In genomic region chr2:128736689-128737545, GRCh38 we compare ENCODE assay signal across 8 cellular contexts.
DNase-seq lines count a peak whose midpoint lies in the region; ATAC-seq, FAIRE-seq and TF ChIP-seq lines count a peak whose summit lies in the region.

No MANE protein-coding gene starts in this region.

- no peak overlapping the region for H3K23ac ChIP-seq in trophoblast cell (ENCODE audit: low read length)

- H3K4me1 ChIP-seq in trophoblast cell (ENCODE audit: control insufficient read depth in 1 of 2, insufficient read depth in 2 of 2, low read length in 2 of 2) (peaks cover 7 to 10% of the 10 kb centered on the region in 2 experiments), upper lobe of right lung (peaks cover 34% of the 10 kb centered on the region)

- peak overlapping the region; percentile 6 for H4K8ac ChIP-seq in trophoblast cell (ENCODE audit: low read depth, low read length)

- no peaks in the 10 kb centered on the region for H3K9me3 Mint-ChIP-seq in activated naive CD8-positive, alpha-beta T cell (ENCODE audit: low read depth)

- peaks cover 6% of the 10 kb centered on the region for H3K4me1 Mint-ChIP-seq in activated naive CD8-positive, alpha-beta T cell (ENCODE audit: low read depth)

- no peak overlapping the region for H3K27ac Mint-ChIP-seq in activated naive CD8-positive, alpha-beta T cell

- intact Hi-C loops in Right ventricle myocardium superior (cut with DNase I) (loop anchor here (10.0 kb wide), 2 partner anchors 518 to 658 kb away; no protein-coding TSS in a partner anchor), upper lobe of right lung (cut with DNase I) (no loop called here)

- H3K79me2 ChIP-seq in trophoblast cell (ENCODE audit: control insufficient read depth, insufficient read depth, low read length, poor library complexity), result no peaks in the 10 kb centered on the region

- H3K27me3 ChIP-seq in trophoblast cell (ENCODE audit: insufficient read depth, low read length) (no peaks in the 10 kb centered on the region), upper lobe of right lung (no peaks in the 10 kb centered on the region)

- peaks cover 8% of the 10 kb centered on the region for H3K27me3 Mint-ChIP-seq in activated naive CD8-positive, alpha-beta T cell

- no peak overlapping the region for H4K91ac ChIP-seq in trophoblast cell (ENCODE audit: low read depth, low read length)

- no peak overlapping the region for H2BK5ac ChIP-seq in trophoblast cell (ENCODE audit: low read depth, low read length, poor library complexity)

- peak; percentile 76 for DNase-seq in AG08395 (ENCODE audit: low spot score)
- peak; percentile 69 for DNase-seq in GM18507 (ENCODE audit: extremely low spot score, insufficient read length, low read depth)
- peak; percentile 73 for DNase-seq in RWPE1 (ENCODE audit: low spot score)
- DNase-seq in Right ventricle myocardium superior, result peak; percentile 88
- peak; percentile 85 to 94 for DNase-seq in trophoblast cell
- DNase-seq in upper lobe of right lung, result peak; percentile 87

- H2BK12ac ChIP-seq in trophoblast cell (ENCODE audit: low read length), result no peak overlapping the region

- H3K18ac ChIP-seq in trophoblast cell (ENCODE audit: low read length), result no peak overlapping the region

- POLR2A ChIA-PET in RWPE1 (lab: Yijun Ruan, JAX; ENCODE audit: low non-redundant PET), result no interaction called here

- H3K27ac ChIP-seq in RWPE1 (no peak overlapping the region), trophoblast cell (ENCODE audit: low read depth, low read length) (no peak overlapping the region), upper lobe of right lung (no peak overlapping the region)

- TF ChIP-seq CTCF in RWPE1 (conservative IDR thresholded peaks at IDR 0.05; ENCODE audit: low read depth) (peak; percentile 96), upper lobe of right lung (IDR thresholded peaks at IDR 0.05) (peak; percentile 100)

- no peak overlapping the region for H3K9ac ChIP-seq in trophoblast cell (ENCODE audit: low read length)

- H3K4me2 ChIP-seq in trophoblast cell (ENCODE audit: low read length), result peak overlapping the region; percentile 50

- no peaks in the 10 kb centered on the region for H3K9me3 ChIP-seq in trophoblast cell (ENCODE audit: insufficient read depth, low read depth, low read length)
- H3K9me3 ChIP-seq in upper lobe of right lung, result no peaks in the 10 kb centered on the region

- CTCF ChIA-PET in RWPE1 (lab: Yijun Ruan, JAX), result interaction anchor here (0.5 to 1.2 kb wide), 16 partner anchors 9 to 969 kb away, joined by 3 to 15 read pairs (median 3); no protein-coding TSS in a partner anchor

- no peaks in the 10 kb centered on the region for H3K79me1 ChIP-seq in trophoblast cell (ENCODE audit: low read length)

- H3K36me3 Mint-ChIP-seq in activated naive CD8-positive, alpha-beta T cell, result no peaks in the 10 kb centered on the region

- H4K12ac ChIP-seq in trophoblast cell (ENCODE audit: low read depth, low read length), result no peak overlapping the region

- no peak overlapping the region for H3K4me3 ChIP-seq in trophoblast cell (ENCODE audit: low read depth, low read length)
- H3K4me3 ChIP-seq in upper lobe of right lung, result peak overlapping the region; percentile 31

- H3K36me3 ChIP-seq in trophoblast cell (ENCODE audit: control insufficient read depth in 1 of 2, insufficient read depth in 2 of 2, low read length in 2 of 2) (no peaks in the 10 kb centered on the region), upper lobe of right lung (no peaks in the 10 kb centered on the region)

- H3K4ac ChIP-seq in trophoblast cell (ENCODE audit: low read depth, low read length), result no peak overlapping the region

- WGBS in trophoblast cell (ENCODE audit: extremely low coverage, insufficient coverage, insufficient read length), result no CpG with 5 or more reads among the region's 71 CpGs

- peak overlapping the region; percentile 46 for H3K4me3 Mint-ChIP-seq in activated naive CD8-positive, alpha-beta T cell

- H2BK120ac ChIP-seq in trophoblast cell (ENCODE audit: insufficient read depth, low read length, poor library complexity), result no peak overlapping the region

- peak; percentile 80 for FAIRE-seq in GM18507 (lab: Jason Lieb, UNC)

- H3K14ac ChIP-seq in trophoblast cell (ENCODE audit: low read length), result no peak overlapping the region

- H2AFZ ChIP-seq in trophoblast cell (ENCODE audit: insufficient read depth, low read length, poor library complexity), result no peak overlapping the region

- H2AK5ac ChIP-seq in trophoblast cell (ENCODE audit: low read length), result no peak overlapping the region

- ATAC-seq in HG03571 (IDR thresholded peaks at IDR 0.05; ENCODE audit: unreplicated experiment) (peak; percentile 40), Right ventricle myocardium superior (ENCODE audit: poor library complexity) (peak; percentile 86), upper lobe of right lung (peak; percentile 86)
